24 cellular contexts compared by ENCODE assay signal in genomic region chr2:33377048-33377447, GRCh38.
DNase-seq lines count a peak whose midpoint lies in the region; ATAC-seq and TF ChIP-seq lines count a peak whose summit lies in the region.
"Had no signal": no experiment of that assay in that cellular context is flagged by ENCODE, and none has a peak within 500 bp of the region (broad histone marks: within the 10 kb centered on the region; RNA-seq: fewer than 3 reads in every experiment).

No MANE protein-coding gene starts in this region.

- ATAC-seq in gastroesophageal sphincter (peak; percentile 54), psoas muscle (peak in 2 of 4 donors; percentile 49 to 54), HG02759 (IDR thresholded peaks at IDR 0.05; ENCODE audit: unreplicated experiment) (no peak)
- ATAC-seq: foreskin keratinocyte, WTC11 had no signal

- H3K4me1 ChIP-seq in gastroesophageal sphincter (peaks cover 0 to 46% (median 0%) of the 10 kb centered on the region in 3 donors), psoas muscle (no peaks in the 10 kb centered on the region)

- peak overlapping the region in 1 of 4 donors; percentile 50 for H3K27ac ChIP-seq in gastroesophageal sphincter
- no peak overlapping the region for H3K27ac ChIP-seq in psoas muscle
- H3K27ac ChIP-seq: foreskin keratinocyte, HL-60, upper lobe of left lung had no signal

- TF ChIP-seq POLR2A in gastroesophageal sphincter (IDR thresholded peaks at IDR 0.05): no peak

- H3K27me3 ChIP-seq in MG63 (no peaks in the 10 kb centered on the region), gastroesophageal sphincter (no peaks in the 10 kb centered on the region), psoas muscle (ENCODE audit: insufficient read depth in 3 of 3, low read length in 2 of 3) (no peaks in the 10 kb centered on the region)
- H3K27me3 ChIP-seq: foreskin keratinocyte, upper lobe of left lung had no signal

- intact Hi-C loops in psoas muscle (cut with DNase I): loop anchor here (5.0 to 10.0 kb wide), 4 partner anchors 162 to 345 kb away; no protein-coding TSS in a partner anchor

- H3K4me3 ChIP-seq in AG10803 (ENCODE audit: low read length) (no peak overlapping the region), MG63 (no peak overlapping the region), gastroesophageal sphincter (no peak overlapping the region), psoas muscle (no peak overlapping the region)
- H3K4me3 ChIP-seq: upper lobe of left lung had no signal

- TF ChIP-seq CTCF in AG10803 (conservative IDR thresholded peaks at IDR 0.05; ENCODE audit: low read length) (no peak), gastroesophageal sphincter (IDR thresholded peaks at IDR 0.05) (no peak), psoas muscle (IDR thresholded peaks at IDR 0.05) (no peak)

- WGBS in gastroesophageal sphincter (ENCODE audit: low coverage in 1 of 2), 2 donors: 79 to 82% methylated on average over 6 of the region's 6 CpGs
- 80 to 85% (median 83%) methylated on average over 6 of the region's 6 CpGs for WGBS in psoas muscle, 3 donors

- DNase-seq in AG10803 (ENCODE audit: low read depth) (peak; percentile 65), MG63 (peak; percentile 64), psoas muscle (peak; percentile 46 to 64), NK-92 (lab: John Stamatoyannopoulos, UW; ENCODE audit: unreplicated experiment) (no peak), COLO829 (ENCODE audit: low spot score) (no peak)
- no peak for DNase-seq in activated CD4-positive, alpha-beta T cell treated with anti-CD3 and anti-CD28 coated beads, Interleukin-2, amount 50 U/mL, for 4 hours
- DNase-seq: activated CD4-positive, alpha-beta T cell treated with anti-CD3 and anti-CD28 coated beads, Interleukin-2, amount 50 U/mL, for 48 hours; activated gamma-delta T cell treated with Interleukin-2 at 50 U/mL for 16 hours; C1 segment of cervical spinal cord; caudate nucleus; foreskin keratinocyte; NCI-H1417 treated with DMSO at 0.1 percent for 48 hours; NCI-H2107; NCI-H510A; nucleus accumbens; RPMI8226; stimulated activated CD4-positive, alpha-beta T cell treated with anti-CD3 and anti-CD28 coated beads, Interleukin-12 subunit alpha, Interleukin-12 subunit beta, amount 100 ng/mL, for 4 hours; stimulated activated CD4-positive, alpha-beta T cell treated with anti-CD3 and anti-CD28 coated beads, Interleukin-4, amount 100 ng/mL, for 4 hours; T-helper 9 cell; upper lobe of left lung had no signal

- H3K9me3 ChIP-seq in MG63 (no peaks in the 10 kb centered on the region), gastroesophageal sphincter (no peaks in the 10 kb centered on the region), psoas muscle (no peaks in the 10 kb centered on the region)
- H3K9me3 ChIP-seq: upper lobe of left lung had no signal

- H3K36me3 ChIP-seq in MG63: no peaks in the 10 kb centered on the region
- H3K36me3 ChIP-seq in gastroesophageal sphincter: no peaks in the 10 kb centered on the region
- no peaks in the 10 kb centered on the region for H3K36me3 ChIP-seq in psoas muscle (ENCODE audit: insufficient read depth in 1 of 2, low read depth in 1 of 2)
- H3K36me3 ChIP-seq: upper lobe of left lung had no signal

- no peak for TF ChIP-seq EP300 in gastroesophageal sphincter (IDR thresholded peaks at IDR 0.05)

Comparison
In these comparisons a context has a peak if more than half of its experiments do, and no peak if none do; other contexts are left out.
1. DNase-seq: peak in AG10803 (single experiment), MG63 (single experiment) and psoas muscle (2 of 2); none in activated CD4-positive, alpha-beta T cell treated with anti-CD3 and anti-CD28 coated beads, Interleukin-2, amount 50 U/mL, for 4 hours (0 of 2), NK-92 (single experiment) and COLO829 (single experiment).